25 cellular contexts compared by ENCODE assay signal in the genomic region with DNA sequence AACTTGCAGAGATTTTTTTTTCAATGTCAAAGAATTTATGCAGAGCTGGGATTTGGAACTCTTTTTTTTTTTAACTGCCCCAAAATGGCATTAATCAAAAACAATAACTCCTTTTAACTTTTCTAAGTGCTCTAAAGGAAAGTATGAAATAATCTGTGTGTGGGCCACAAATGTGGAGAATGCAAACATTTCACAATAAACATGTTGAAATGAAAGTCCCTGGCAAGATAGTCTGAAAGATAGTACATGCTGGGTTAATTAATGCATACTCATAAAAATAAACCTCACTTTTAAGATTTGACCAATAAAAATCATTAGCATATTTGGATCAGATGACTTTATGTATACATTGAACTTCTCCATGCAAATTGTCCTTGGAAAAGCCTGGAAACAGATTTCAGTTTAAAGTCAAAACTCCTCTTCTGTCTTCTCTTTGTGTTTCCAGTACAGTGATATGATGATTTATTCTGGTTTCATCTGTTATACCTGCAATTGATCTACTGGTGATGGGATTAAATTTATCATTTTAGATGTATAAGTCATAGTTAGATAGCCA. TPM values are rescaled to one million over a fixed set of nuclear protein-coding genes. Genes with fewer than 3 reads are reported as not detected.
A peak's percentile ranks its signal among the peaks of the same experiment; 100 is the strongest.
DNase-seq lines count a peak whose midpoint lies in the region; ATAC-seq, FAIRE-seq and TF ChIP-seq lines count a peak whose summit lies in the region.
"Had no signal": no experiment of that assay in that cellular context is flagged by ENCODE, and none has a peak within 500 bp of the region (broad histone marks: within the 10 kb centered on the region; RNA-seq: fewer than 3 reads in every experiment).

No MANE protein-coding gene starts in this region.

- peak; percentile 41 for FAIRE-seq in astrocyte (lab: Jason Lieb, UNC)
- FAIRE-seq in RCC 7860 (lab: Jason Lieb, UNC): no peak
- FAIRE-seq: GM18507 had no signal

- no peak overlapping the region for H3K4me2 ChIP-seq in astrocyte (ENCODE audit: low read length)

- no peak overlapping the region for H3K27ac ChIP-seq in astrocyte (ENCODE audit: low read depth, low read length)

- H3K79me2 ChIP-seq in astrocyte (ENCODE audit: insufficient read depth, low read length): no peaks in the 10 kb centered on the region

- no peaks in the 10 kb centered on the region for H3K27me3 ChIP-seq in astrocyte (ENCODE audit: insufficient read depth, low read length)
- H3K27me3 ChIP-seq: BE2C had no signal

- H3K4me1 Mint-ChIP-seq in astrocyte (ENCODE audit: low read depth, unreplicated experiment) (no peaks in the 10 kb centered on the region), mesothelial cell of epicardium (peaks cover 13% of the 10 kb centered on the region)
- H3K4me1 Mint-ChIP-seq: T-helper 17 cell had no signal

- H2AFZ ChIP-seq in astrocyte (ENCODE audit: low read depth, low read length): no peak overlapping the region

- no peak overlapping the region for H3K9ac ChIP-seq in astrocyte (ENCODE audit: low read length)

- H3K27ac Mint-ChIP-seq in astrocyte (ENCODE audit: unreplicated experiment) (no peak overlapping the region), mesothelial cell of epicardium (peak overlapping the region; percentile 63)
- H3K27ac Mint-ChIP-seq: CD4-positive, alpha-beta T cell; T-helper 17 cell had no signal

- H3K36me3 Mint-ChIP-seq in astrocyte (ENCODE audit: low read depth, unreplicated experiment): no peaks in the 10 kb centered on the region
- no peaks in the 10 kb centered on the region for H3K36me3 Mint-ChIP-seq in mesothelial cell of epicardium

- H3K4me3 ChIP-seq in astrocyte (ENCODE audit: insufficient read depth, low read depth, low read length): no peak overlapping the region

- H3K27me3 Mint-ChIP-seq in astrocyte (ENCODE audit: low read depth, unreplicated experiment) (peaks cover 9% of the 10 kb centered on the region), mesothelial cell of epicardium (ENCODE audit: low read depth) (peaks cover 3% of the 10 kb centered on the region)
- H3K27me3 Mint-ChIP-seq: CD4-positive, alpha-beta T cell; T-helper 17 cell had no signal

- no peaks in the 10 kb centered on the region for H3K9me3 ChIP-seq in astrocyte (ENCODE audit: insufficient read depth, low read depth, low read length)
- H3K9me3 ChIP-seq: BE2C, Caco-2 had no signal

- TF ChIP-seq CTCF in astrocyte (IDR thresholded peaks at IDR 0.05; ENCODE audit: insufficient read depth, low read depth, low read length) (no peak), mesothelial cell of epicardium (IDR thresholded peaks at IDR 0.05; ENCODE audit: unreplicated experiment) (no peak)

- H3K36me3 ChIP-seq in astrocyte (ENCODE audit: insufficient read depth, low read length): no peaks in the 10 kb centered on the region
- H3K36me3 ChIP-seq: BE2C had no signal

- ATAC-seq in HG03095 (IDR thresholded peaks at IDR 0.05; ENCODE audit: unreplicated experiment): no peak
- no peak for ATAC-seq in HG02642 (IDR thresholded peaks at IDR 0.05; ENCODE audit: poor library complexity, unreplicated experiment)
- ATAC-seq: Panc1, T-helper 17 cell had no signal

- DNase-seq in AG08395 (ENCODE audit: low spot score) (peak; percentile 25), GM04503 (ENCODE audit: low read depth) (peak; percentile 17), astrocyte (ENCODE audit: low read depth) (no peak), mesothelial cell of epicardium (ENCODE audit: low spot score in 2 of 2, unreplicated experiment in 2 of 2) (no peak), DMS79 (lab: John Stamatoyannopoulos, UW) (no peak), RCC 7860 (ENCODE audit: low spot score) (no peak)
- DNase-seq: BE2C; Caco-2; CD4-positive, alpha-beta T cell; DMS 273 treated with DMSO at 0.1 percent for 48 hours; GOT3; HCEC 1CT; IMR-90; NCI-H1417; NCI-H1694 treated with DMSO at 0.1 percent for 48 hours; NCI-H446 treated with DMSO at 0.1 percent for 48 hours; NCI-H748 treated with DMSO at 0.1 percent for 48 hours; T-helper 17 cell had no signal

- H3K4me1 ChIP-seq in astrocyte (ENCODE audit: insufficient read depth, low read length): no peaks in the 10 kb centered on the region
- H3K4me1 ChIP-seq: Caco-2 had no signal

- no peaks in the 10 kb centered on the region for H4K20me1 ChIP-seq in astrocyte (ENCODE audit: insufficient read depth, low read length)

- no peak overlapping the region for H3K4me3 Mint-ChIP-seq in astrocyte (ENCODE audit: unreplicated experiment)
- no peak overlapping the region for H3K4me3 Mint-ChIP-seq in mesothelial cell of epicardium
- H3K4me3 Mint-ChIP-seq: CD4-positive, alpha-beta T cell; T-helper 17 cell had no signal

- H3K9me3 Mint-ChIP-seq in astrocyte (ENCODE audit: unreplicated experiment): no peaks in the 10 kb centered on the region
- no peaks in the 10 kb centered on the region for H3K9me3 Mint-ChIP-seq in mesothelial cell of epicardium
- H3K9me3 Mint-ChIP-seq: CD4-positive, alpha-beta T cell had no signal

RNA-seq across cellular contexts. Expression of gene ZNF536, which starts 30.5 kb away (rescaled TPM):
- total RNA-seq in astrocyte: 0.22 and 0.43 TPM in 2 replicates
- 8.3 to 9.2 TPM (median 8.6 TPM) in 3 replicates for total RNA-seq in mesothelial cell of epicardium
- total RNA-seq: A172; Caco-2; CD4-positive, alpha-beta T cell; G401; IMR-90; MCF 10A; T-helper 17 cell had no signal

Comparison
In these comparisons a context has a peak if more than half of its experiments do, and no peak if none do; other contexts are left out.
1. DNase-seq: peak in AG08395 (single experiment) and GM04503 (single experiment); none in astrocyte (single experiment), mesothelial cell of epicardium (0 of 2), DMS79 (single experiment) and RCC 7860 (single experiment).